ENCODE assay signal across 8 cellular contexts in genomic region chr7:35906191-35906908, GRCh38.
DNase-seq lines count a peak whose midpoint lies in the region; ATAC-seq and TF ChIP-seq lines count a peak whose summit lies in the region.

No MANE protein-coding gene starts in this region.

- H3K27me3 ChIP-seq in KMS-11 (ENCODE audit: insufficient read depth, low read depth) (no peaks in the 10 kb centered on the region), Peyer's patch (no peaks in the 10 kb centered on the region), fibroblast of lung (ENCODE audit: control insufficient read depth, insufficient read depth, low read length) (no peaks in the 10 kb centered on the region)

- H3K4me3 ChIP-seq in KMS-11 (IDR thresholded peaks at IDR 0.05; ENCODE audit: insufficient read depth, low read depth, low read length) (no peak overlapping the region), Peyer's patch (no peak overlapping the region), fibroblast of lung (replicated peaks in 1 of 4; ENCODE audit: control extremely low read depth in 1 of 4, insufficient read depth in 1 of 4, low read depth in 3 of 4, low read length in 4 of 4) (no peak overlapping the region)

- peaks cover 2% of the 10 kb centered on the region for H3K4me1 Mint-ChIP-seq in activated T-cell treated with anti-CD3 and anti-CD28 coated beads, Interleukin-2, amount 50 U/mL, for 4 hours (ENCODE audit: low read depth)
- peaks cover 19% of the 10 kb centered on the region for H3K4me1 Mint-ChIP-seq in neural crest cell

- H3K4me1 ChIP-seq in KMS-11 (ENCODE audit: low read depth, poor library complexity, severe bottlenecking) (peaks cover 4% of the 10 kb centered on the region), Peyer's patch (no peaks in the 10 kb centered on the region), fibroblast of lung (ENCODE audit: control insufficient read depth, extremely low read depth, insufficient read depth, low read length) (no peaks in the 10 kb centered on the region)

- H3K36me3 Mint-ChIP-seq in activated T-cell treated with anti-CD3 and anti-CD28 coated beads, Interleukin-2, amount 50 U/mL, for 4 hours (ENCODE audit: insufficient read depth) = peaks cover 11% of the 10 kb centered on the region
- H3K36me3 Mint-ChIP-seq in neural crest cell (ENCODE audit: low read depth) = peaks cover 2% of the 10 kb centered on the region

- peak; percentile 66 for DNase-seq in DMS153 treated with DMSO at 0.1 percent for 48 hours (lab: John Stamatoyannopoulos, UW; ENCODE audit: unreplicated experiment)
- peak in 2 of 3 donors; percentile 52 to 81 for DNase-seq in Peyer's patch
- peak; percentile 60 for DNase-seq in activated T-cell treated with anti-CD3 and anti-CD28 coated beads, Interleukin-2, amount 50 U/mL, for 4 hours
- peak; percentile 67 to 86 for DNase-seq in fibroblast of lung (ENCODE audit: low read depth in 2 of 2)
- peak; percentile 58 for DNase-seq in neural crest cell (ENCODE audit: low read depth, low spot score)
- peak; percentile 97 for DNase-seq in superior temporal gyrus (ENCODE audit: extremely low spot score)

- H3K4me2 ChIP-seq in KMS-11 (no peak overlapping the region), fibroblast of lung (ENCODE audit: extremely low read depth, insufficient read depth, low read length) (no peak overlapping the region)

- H4K20me1 ChIP-seq in KMS-11 (ENCODE audit: insufficient read depth) (no peaks in the 10 kb centered on the region), fibroblast of lung (ENCODE audit: control insufficient read depth, extremely low read depth, insufficient read depth, low read length) (no peaks in the 10 kb centered on the region)

- peak; percentile 90 for ATAC-seq in GM21576 (IDR thresholded peaks at IDR 0.05; ENCODE audit: unreplicated experiment)
- ATAC-seq in activated T-cell treated with anti-CD3 and anti-CD28 coated beads, Interleukin-2, amount 50 U/mL, for 4 hours = peak; percentile 82 to 90

- H3K79me2 ChIP-seq in KMS-11 (ENCODE audit: insufficient read depth, low read depth) (no peaks in the 10 kb centered on the region), fibroblast of lung (ENCODE audit: control insufficient read depth, insufficient read depth, low read length) (no peaks in the 10 kb centered on the region)

- H3K9me3 Mint-ChIP-seq in activated T-cell treated with anti-CD3 and anti-CD28 coated beads, Interleukin-2, amount 50 U/mL, for 4 hours = no peaks in the 10 kb centered on the region
- no peaks in the 10 kb centered on the region for H3K9me3 Mint-ChIP-seq in neural crest cell

- H3K27ac ChIP-seq in KMS-11 (no peak overlapping the region), Peyer's patch (no peak overlapping the region), fibroblast of lung (ENCODE audit: insufficient read depth, low read length) (no peak overlapping the region)

- TF ChIP-seq CTCF in KMS-11 (conservative IDR thresholded peaks at IDR 0.05; ENCODE audit: low read depth, low read length) (peak; percentile 97), Peyer's patch (IDR thresholded peaks at IDR 0.05) (peak; percentile 68 to 97 (median 95)), fibroblast of lung (conservative IDR thresholded peaks at IDR 0.05 in 1 of 2, IDR thresholded peaks at IDR 0.05 in 1 of 2; ENCODE audit: low read depth in 1 of 2, low read length in 2 of 2) (peak; percentile 94 to 96), neural crest cell (conservative IDR thresholded peaks at IDR 0.05) (peak; percentile 93)

- H3K27ac Mint-ChIP-seq in neural crest cell (ENCODE audit: unreplicated experiment) = no peak overlapping the region

- no peak overlapping the region for H3K4me3 Mint-ChIP-seq in activated T-cell treated with anti-CD3 and anti-CD28 coated beads, Interleukin-2, amount 50 U/mL, for 4 hours
- H3K4me3 Mint-ChIP-seq in neural crest cell = no peak overlapping the region

- no peak overlapping the region for H3K9ac ChIP-seq in KMS-11
- H3K9ac ChIP-seq in fibroblast of lung (ENCODE audit: insufficient read depth, low read length) = no peak overlapping the region

- H3K9me3 ChIP-seq in Peyer's patch = no peaks in the 10 kb centered on the region
- H3K9me3 ChIP-seq in fibroblast of lung (ENCODE audit: control insufficient read depth, insufficient read depth, low read depth, low read length) = no peaks in the 10 kb centered on the region

- no peak for TF ChIP-seq POLR2A in Peyer's patch (IDR thresholded peaks at IDR 0.05)

- no peaks in the 10 kb centered on the region for H3K27me3 Mint-ChIP-seq in activated T-cell treated with anti-CD3 and anti-CD28 coated beads, Interleukin-2, amount 50 U/mL, for 4 hours (ENCODE audit: low read depth)
- H3K27me3 Mint-ChIP-seq in neural crest cell (ENCODE audit: low read depth) = no peaks in the 10 kb centered on the region

- H2AFZ ChIP-seq in KMS-11 (ENCODE audit: low read depth) (no peak overlapping the region), fibroblast of lung (ENCODE audit: low read length) (no peak overlapping the region)

- no peaks in the 10 kb centered on the region for H3K36me3 ChIP-seq in KMS-11 (ENCODE audit: insufficient read depth)
- H3K36me3 ChIP-seq in Peyer's patch = peaks cover 0 to 39% (median 0%) of the 10 kb centered on the region in 3 donors
- no peaks in the 10 kb centered on the region for H3K36me3 ChIP-seq in fibroblast of lung (ENCODE audit: control insufficient read depth, insufficient read depth, low read length)
